8 cellular contexts compared by ENCODE assay signal in the genomic region with DNA sequence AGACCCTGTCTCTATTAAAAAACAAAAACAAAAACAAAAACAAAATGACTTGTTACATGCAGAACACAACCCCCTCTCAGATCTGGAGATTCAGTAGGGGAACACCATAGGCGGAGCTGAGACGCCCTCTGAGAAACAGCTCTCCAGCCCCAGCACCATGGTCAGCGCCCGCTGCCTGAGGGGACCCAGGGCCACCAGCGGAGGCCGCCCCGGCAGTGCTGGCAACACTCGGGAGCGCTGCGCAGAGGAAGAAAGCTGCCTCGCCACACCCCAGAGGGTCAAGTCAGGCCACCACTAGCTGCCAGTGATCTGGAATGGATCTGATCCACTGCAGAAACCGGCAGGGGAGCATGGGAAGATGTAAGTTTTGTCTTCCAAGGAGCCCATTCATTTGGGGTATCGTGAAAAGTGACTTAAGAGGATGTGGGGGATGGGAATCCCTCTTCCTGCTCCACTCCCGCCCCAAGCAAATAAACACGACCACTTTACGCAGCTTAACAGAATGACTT. TPM values are rescaled to one million over a fixed set of nuclear protein-coding genes. Genes with fewer than 3 reads are reported as not detected.
DNase-seq lines count a peak whose midpoint lies in the region; ATAC-seq and TF ChIP-seq lines count a peak whose summit lies in the region.

No MANE protein-coding gene starts in this region.

- ATAC-seq in left colon (peak; percentile 82), HG03175 (IDR thresholded peaks at IDR 0.05; ENCODE audit: unreplicated experiment) (no peak)

- intact Hi-C loops in left colon (cut with DNase I, micrococcal nuclease) = no loop called here

- peak; percentile 35 for DNase-seq in stimulated activated CD4-positive, alpha-beta T cell treated with anti-CD3 and anti-CD28 coated beads, Interleukin-1b, Interleukin-23, amount 100 ng/mL, for 48 hours
- DNase-seq in stimulated activated CD4-positive, alpha-beta T cell treated with anti-CD3 and anti-CD28 coated beads, Interleukin-4, amount 100 ng/mL, for 4 hours = no peak
- DNase-seq in astrocyte of the cerebellum (ENCODE audit: low read depth) (no peak), left colon (peak; percentile 34 to 64), stromal cell of bone marrow (ENCODE audit: low read depth) (peak; percentile 18), HuH-7.5 (ENCODE audit: low spot score) (no peak), GM19238 (ENCODE audit: insufficient read length, low spot score) (no peak)

- peak; percentile 7 for TF ChIP-seq CTCF in astrocyte of the cerebellum (IDR thresholded peaks at IDR 0.05; ENCODE audit: low read depth, low read length, missing control alignments)

- in situ Hi-C loops in astrocyte of the cerebellum (cut with HindIII; ENCODE audit: low sequenced_read_pairs) = no loop called here

- H3K4me3 ChIP-seq in astrocyte of the cerebellum (ENCODE audit: low read depth, low read length) = no peak overlapping the region

RNA-seq across cellular contexts. Expression of gene ACTA1, which starts 3.1 kb away (rescaled TPM):
- not detected for total RNA-seq in left colon

Comparison
In these comparisons a context has a peak if more than half of its experiments do, and no peak if none do; other contexts are left out.
1. DNase-seq: peak in stimulated activated CD4-positive, alpha-beta T cell treated with anti-CD3 and anti-CD28 coated beads, Interleukin-1b, Interleukin-23, amount 100 ng/mL, for 48 hours (single experiment), left colon (2 of 2) and stromal cell of bone marrow (single experiment); none in stimulated activated CD4-positive, alpha-beta T cell treated with anti-CD3 and anti-CD28 coated beads, Interleukin-4, amount 100 ng/mL, for 4 hours (0 of 2), astrocyte of the cerebellum (single experiment), HuH-7.5 (single experiment) and GM19238 (single experiment).